14 cellular contexts compared by ENCODE assay signal in the genomic region with DNA sequence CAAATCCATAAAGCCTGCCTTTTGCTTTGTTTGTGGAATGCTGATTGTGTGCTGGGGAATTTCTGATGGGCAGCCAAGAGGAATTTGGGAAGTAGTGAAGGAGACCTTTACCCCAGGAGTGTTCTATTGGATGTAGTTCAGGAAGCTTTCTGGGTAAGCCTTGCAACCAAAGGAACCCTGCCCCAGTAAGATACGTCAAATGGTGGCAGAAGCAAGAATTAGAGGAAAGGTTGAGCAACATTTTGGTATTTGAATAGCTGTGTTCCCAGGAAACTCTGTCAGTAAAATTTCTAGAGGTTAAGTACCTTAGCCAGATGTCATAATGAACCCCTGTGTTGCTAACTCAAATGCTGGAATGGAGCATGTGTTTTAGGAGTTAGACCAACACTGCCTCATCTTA. TPM values are rescaled to one million over a fixed set of nuclear protein-coding genes. Genes with fewer than 3 reads are reported as not detected.
DNase-seq lines count a peak whose midpoint lies in the region; ATAC-seq and TF ChIP-seq lines count a peak whose summit lies in the region.
"Had no signal": no experiment of that assay in that cellular context is flagged by ENCODE, and none has a peak within 500 bp of the region (broad histone marks: within the 10 kb centered on the region; RNA-seq: fewer than 3 reads in every experiment).

No MANE protein-coding gene starts in this region.

- H4K20me1 ChIP-seq in mammary epithelial cell (ENCODE audit: insufficient read depth, low read length) (no peaks in the 10 kb centered on the region), fibroblast of lung (ENCODE audit: control insufficient read depth, extremely low read depth, insufficient read depth, low read length) (no peaks in the 10 kb centered on the region)

- no peak overlapping the region for H3K4me3 Mint-ChIP-seq in MCF 10A (ENCODE audit: unreplicated experiment)
- H3K4me3 Mint-ChIP-seq in immature natural killer cell: no peak overlapping the region
- H3K4me3 Mint-ChIP-seq: activated CD8-positive, alpha-beta T cell treated with anti-CD3 and anti-CD28 coated beads for 36 hours; activated naive CD8-positive, alpha-beta T cell treated with anti-CD3 and anti-CD28 coated beads for 36 hours had no signal

- POLR2A ChIA-PET in MCF 10A (lab: Yijun Ruan, JAX): interaction anchor here (0.7 to 3.2 kb wide), 4 partner anchors 8 to 201 kb away, joined by 3 to 17 read pairs (median 3); a partner anchor contains a TSS

- H3K9ac ChIP-seq in mammary epithelial cell (ENCODE audit: insufficient read depth, low read length): no peak overlapping the region
- no peak overlapping the region for H3K9ac ChIP-seq in fibroblast of lung (ENCODE audit: insufficient read depth, low read length)

- in situ Hi-C loops in mammary epithelial cell (cut with MboI; ENCODE audit: low sequenced_read_pairs in 2 of 2): no loop called here

- peaks cover 37% of the 10 kb centered on the region for H3K4me1 Mint-ChIP-seq in MCF 10A (ENCODE audit: insufficient read depth, unreplicated experiment)
- peaks cover 0 to 12% of the 10 kb centered on the region in 2 donors for H3K4me1 Mint-ChIP-seq in immature natural killer cell

- H3K27ac ChIP-seq in mammary epithelial cell (ENCODE audit: insufficient read depth, low read depth, low read length) (no peak overlapping the region), fibroblast of lung (ENCODE audit: insufficient read depth, low read length) (peak overlapping the region; percentile 64), upper lobe of right lung (peak overlapping the region; percentile 44)

- H3K4me1 ChIP-seq in mammary epithelial cell (ENCODE audit: insufficient read depth, low read length): peaks cover 12% of the 10 kb centered on the region
- H3K4me1 ChIP-seq in fibroblast of lung (ENCODE audit: control insufficient read depth, extremely low read depth, insufficient read depth, low read length): peaks cover 8% of the 10 kb centered on the region
- H3K4me1 ChIP-seq in upper lobe of right lung: peaks cover 77% of the 10 kb centered on the region

- H3K4me2 ChIP-seq in mammary epithelial cell (ENCODE audit: insufficient read depth, low read depth, low read length) (no peak overlapping the region), fibroblast of lung (ENCODE audit: extremely low read depth, insufficient read depth, low read length) (peak overlapping the region; percentile 56)

- CTCF ChIA-PET in MCF 10A (lab: Yijun Ruan, JAX): interaction anchor here (0.6 to 6.0 kb wide), 8 partner anchors 9 to 380 kb away, joined by 3 to 31 read pairs (median 4); no protein-coding TSS in a partner anchor
- CTCF ChIA-PET in mammary epithelial cell (lab: Charles Lee; ENCODE audit: low non-redundant PET): no interaction called here

- peaks cover 85% of the 10 kb centered on the region for H3K79me2 ChIP-seq in mammary epithelial cell (ENCODE audit: insufficient read depth, low read length)
- H3K79me2 ChIP-seq in fibroblast of lung (ENCODE audit: control insufficient read depth, insufficient read depth, low read length): peaks cover 71% of the 10 kb centered on the region

- H3K36me3 Mint-ChIP-seq in MCF 10A (ENCODE audit: insufficient read depth, unreplicated experiment): peaks cover 34% of the 10 kb centered on the region
- H3K36me3 Mint-ChIP-seq in immature natural killer cell: peaks cover 0 to 15% (median 10%) of the 10 kb centered on the region in 3 donors
- H3K36me3 Mint-ChIP-seq: activated naive CD8-positive, alpha-beta T cell treated with anti-CD3 and anti-CD28 coated beads for 36 hours had no signal

- H3K4me3 ChIP-seq in mammary epithelial cell (replicated peaks in 1 of 3; ENCODE audit: insufficient read depth in 1 of 3, low read depth in 2 of 3, low read length in 3 of 3) (no peak overlapping the region), fibroblast of lung (replicated peaks in 1 of 4; ENCODE audit: control extremely low read depth in 1 of 4, insufficient read depth in 1 of 4, low read depth in 3 of 4, low read length in 4 of 4) (no peak overlapping the region), upper lobe of right lung (no peak overlapping the region)

- peaks cover 8% of the 10 kb centered on the region for H3K36me3 ChIP-seq in mammary epithelial cell (ENCODE audit: insufficient read depth, low read length)
- peaks cover 3% of the 10 kb centered on the region for H3K36me3 ChIP-seq in fibroblast of lung (ENCODE audit: control insufficient read depth, insufficient read depth, low read length)
- H3K36me3 ChIP-seq in upper lobe of right lung: peaks cover 8% of the 10 kb centered on the region

- H3K27me3 ChIP-seq in mammary epithelial cell (ENCODE audit: insufficient read depth, low read length) (no peaks in the 10 kb centered on the region), fibroblast of lung (ENCODE audit: control insufficient read depth, insufficient read depth, low read length) (no peaks in the 10 kb centered on the region), upper lobe of right lung (no peaks in the 10 kb centered on the region)

- H3K27ac Mint-ChIP-seq in MCF 10A (ENCODE audit: low read depth, unreplicated experiment) (peak overlapping the region; percentile 78), immature natural killer cell (no peak overlapping the region)
- H3K27ac Mint-ChIP-seq: activated CD8-positive, alpha-beta T cell treated with anti-CD3 and anti-CD28 coated beads for 36 hours; activated naive CD8-positive, alpha-beta T cell treated with anti-CD3 and anti-CD28 coated beads for 36 hours had no signal

- TF ChIP-seq CTCF in MCF 10A (IDR thresholded peaks at IDR 0.05; ENCODE audit: unreplicated experiment) (no peak), mammary epithelial cell (conservative IDR thresholded peaks at IDR 0.05 in 1 of 2, IDR thresholded peaks at IDR 0.05 in 1 of 2; ENCODE audit: extremely low read depth in 1 of 2, insufficient read depth in 1 of 2, low read depth in 1 of 2, low read length in 2 of 2) (no peak), fibroblast of lung (conservative IDR thresholded peaks at IDR 0.05 in 1 of 2, IDR thresholded peaks at IDR 0.05 in 1 of 2; ENCODE audit: low read depth in 1 of 2, low read length in 2 of 2) (no peak), upper lobe of right lung (IDR thresholded peaks at IDR 0.05) (no peak)

- no TSS peak for BruUV-seq in MCF 10A (replicated peaks; lab: Mats Ljungman, UMichigan)
- no TSS peak for BruUV-seq in mammary epithelial cell (replicated peaks; lab: Mats Ljungman, UMichigan)

- ATAC-seq in upper lobe of right lung: peak; percentile 75
- ATAC-seq: activated CD8-positive, alpha-beta T cell treated with anti-CD3 and anti-CD28 coated beads for 36 hours had no signal

- H3K9me3 Mint-ChIP-seq in MCF 10A (ENCODE audit: unreplicated experiment): no peaks in the 10 kb centered on the region
- no peaks in the 10 kb centered on the region for H3K9me3 Mint-ChIP-seq in immature natural killer cell
- H3K9me3 Mint-ChIP-seq: activated CD8-positive, alpha-beta T cell treated with anti-CD3 and anti-CD28 coated beads for 36 hours; activated naive CD8-positive, alpha-beta T cell treated with anti-CD3 and anti-CD28 coated beads for 36 hours had no signal

- 86% methylated on average over 1 of the region's 1 CpG for WGBS in mammary epithelial cell (ENCODE audit: low coverage, missing lambda C conversion rate)

- H2AFZ ChIP-seq in mammary epithelial cell (ENCODE audit: low read depth, low read length) (no peak overlapping the region), fibroblast of lung (ENCODE audit: low read length) (no peak overlapping the region)

- H3K9me3 ChIP-seq in mammary epithelial cell (replicated peaks; ENCODE audit: insufficient read depth, low read length) (no peaks in the 10 kb centered on the region), fibroblast of lung (ENCODE audit: control insufficient read depth, insufficient read depth, low read depth, low read length) (no peaks in the 10 kb centered on the region), upper lobe of right lung (no peaks in the 10 kb centered on the region)

- intact Hi-C loops in MCF 10A (cut with micrococcal nuclease): no loop called here
- intact Hi-C loops in mammary epithelial cell (cut with micrococcal nuclease): no loop called here
- intact Hi-C loops in upper lobe of right lung (cut with DNase I): no loop called here

- dilution Hi-C loops in mammary epithelial cell (cut with HindIII; ENCODE audit: low sequenced_read_pairs): loop anchor here (10.0 kb wide), 1 partner anchor 57 kb away; a partner anchor contains a TSS

- H3K27me3 Mint-ChIP-seq in MCF 10A (ENCODE audit: insufficient read depth, unreplicated experiment): no peaks in the 10 kb centered on the region
- H3K27me3 Mint-ChIP-seq in immature natural killer cell (ENCODE audit: low read depth in 3 of 3): peaks cover 0 to 3% (median 0%) of the 10 kb centered on the region in 3 donors
- H3K27me3 Mint-ChIP-seq: activated CD8-positive, alpha-beta T cell treated with anti-CD3 and anti-CD28 coated beads for 36 hours; activated naive CD8-positive, alpha-beta T cell treated with anti-CD3 and anti-CD28 coated beads for 36 hours had no signal

- DNase-seq in MCF 10A (ENCODE audit: unreplicated experiment): peak; percentile 80
- DNase-seq in mammary epithelial cell: no peak
- DNase-seq in fibroblast of lung (ENCODE audit: low read depth in 2 of 2): peak; percentile 81 to 96
- DNase-seq in lung microvascular endothelial cell (ENCODE audit: low read depth in 2 of 2): peak; percentile 57 to 63
- DNase-seq in upper lobe of right lung: no peak
- no peak for DNase-seq in middle frontal gyrus (ENCODE audit: extremely low spot score, low spot score)
- no peak for DNase-seq in immature natural killer cell
- DNase-seq in iPS-NIHi7 (ENCODE audit: extremely low spot score): no peak
- DNase-seq: activated CD8-positive, alpha-beta T cell treated with anti-CD3 and anti-CD28 coated beads for 36 hours; activated naive CD8-positive, alpha-beta T cell treated with anti-CD3 and anti-CD28 coated beads for 36 hours; foreskin melanocyte; NCI-H748 treated with DMSO at 0.1 percent for 48 hours; stimulated activated naive CD4-positive, alpha-beta T cell treated with Interleukin-2 at 50 U/mL for 16 hours; SW 1271 had no signal

RNA-seq across cellular contexts. Expression of a gene that starts 6.4 kb away (rescaled TPM):
- total RNA-seq in MCF 10A (2022) (75.5 and 97.1 TPM in 2 replicates), mammary epithelial cell (100 to 1,000 TPM in 1 of 2 donors, 10 to 100 TPM in 1; 96.0 to 130 TPM), fibroblast of lung (234 and 346 TPM in 2 replicates), lung microvascular endothelial cell (148 and 319 TPM in 2 replicates), upper lobe of right lung (181 TPM)
- polyA plus RNA-seq in mammary epithelial cell (220 TPM), fibroblast of lung (297 and 355 TPM in 2 replicates), immature natural killer cell (100 to 1,000 TPM in 2 of 3 donors, 10 to 100 TPM in 1; 81.6 to 149 (median 104) TPM)
- polyA minus RNA-seq in mammary epithelial cell (85.9 TPM), fibroblast of lung (ENCODE audit: low replicate concordance) (142 and 198 TPM in 2 replicates)
- 299 and 352 TPM in 2 replicates for polyA plus RNA-seq in fibroblast of lung (2012)

Comparison
In these comparisons a context has a peak if more than half of its experiments do, and no peak if none do; other contexts are left out.
1. DNase-seq: peak in MCF 10A (single experiment), fibroblast of lung (2 of 2) and lung microvascular endothelial cell (2 of 2); none in mammary epithelial cell (single experiment), upper lobe of right lung (single experiment), middle frontal gyrus (single experiment), immature natural killer cell (0 of 3) and iPS-NIHi7 (single experiment).